10 cellular contexts compared by ENCODE assay signal in genomic region chr2:8119782-8120551, GRCh38.
DNase-seq lines count a peak whose midpoint lies in the region; ATAC-seq, FAIRE-seq and TF ChIP-seq lines count a peak whose summit lies in the region.
"Had no signal": no experiment of that assay in that cellular context is flagged by ENCODE, and none has a peak within 500 bp of the region (broad histone marks: within the 10 kb centered on the region; RNA-seq: fewer than 3 reads in every experiment).

No MANE protein-coding gene starts in this region.

- POLR2A ChIA-PET in WTC11 (lab: Charles Lee): no interaction called here

- no peaks in the 10 kb centered on the region for H3K9me3 ChIP-seq in prostate gland

- no peaks in the 10 kb centered on the region for H3K27me3 Mint-ChIP-seq in WTC11 (ENCODE audit: low read depth)

- intact Hi-C loops in prostate gland (cut with DNase I): no loop called here

- WGBS in prostate gland: 18% methylated on average over 9 of the region's 9 CpGs

- no peaks in the 10 kb centered on the region for H3K4me1 ChIP-seq in prostate gland (replicated peaks)

- no peak overlapping the region; the same call in 1 of the 2 replicates for H3K27ac Mint-ChIP-seq in WTC11

- CTCF ChIA-PET in WTC11 (lab: Charles Lee): no interaction called here

- FAIRE-seq in RCC 7860 (lab: Jason Lieb, UNC): no peak

- peak overlapping the region in 1 of 2 donors; percentile 6 for H3K4me3 ChIP-seq in prostate gland

- peaks cover 26% of the 10 kb centered on the region for H3K4me1 Mint-ChIP-seq in WTC11

- peak overlapping the region in 1 of 2 donors; percentile 48 for H3K27ac ChIP-seq in prostate gland

- no peaks in the 10 kb centered on the region for H3K36me3 ChIP-seq in prostate gland

- H3K4me3 Mint-ChIP-seq in WTC11: no peak overlapping the region

- TF ChIP-seq CTCF in GM20000 (IDR thresholded peaks at IDR 0.05; ENCODE audit: extremely low read depth, missing control alignments) (no peak), WTC11 (IDR thresholded peaks at IDR 0.05) (no peak), prostate gland (IDR thresholded peaks at IDR 0.05) (no peak)

- DNase-seq in GM20000 (ENCODE audit: low spot score) (peak; percentile 15), WTC11 (ENCODE audit: low spot score) (no peak), foreskin melanocyte (peak; percentile 4), prostate gland (ENCODE audit: low spot score) (peak; percentile 40), RCC 7860 (ENCODE audit: low spot score) (no peak), DMS114 treated with DMSO at 0.1 percent for 48 hours (lab: John Stamatoyannopoulos, UW; ENCODE audit: unreplicated experiment) (no peak), NCI-H524 treated with DMSO at 0.1 percent for 48 hours (lab: John Stamatoyannopoulos, UW) (no peak)
- DNase-seq: NCI-H510A treated with DMSO at 0.1 percent for 48 hours; stimulated activated CD4-positive, alpha-beta T cell treated with anti-CD3 and anti-CD28 coated beads, Interleukin-1b, Interleukin-23, amount 100 ng/mL, for 48 hours had no signal

- no peaks in the 10 kb centered on the region for H3K27me3 ChIP-seq in prostate gland (replicated peaks; ENCODE audit: insufficient read depth)

- no peaks in the 10 kb centered on the region for H3K9me3 Mint-ChIP-seq in WTC11

- ATAC-seq in WTC11: no peak
- ATAC-seq in GM18505 (IDR thresholded peaks at IDR 0.05; ENCODE audit: unreplicated experiment): no peak

- no peak for TF ChIP-seq POLR2A in prostate gland (IDR thresholded peaks at IDR 0.05)
- no peak for TF ChIP-seq POLR2A in GM18505 (IDR thresholded peaks at IDR 0.05; ENCODE audit: borderline replicate concordance, extremely low read depth, insufficient read depth, insufficient read length)

- no peaks in the 10 kb centered on the region for H3K36me3 Mint-ChIP-seq in WTC11

TF ChIP-seq in WTC11, 78 proteins besides CTCF, POLR2A, EP300 and RAD21:
- TF ChIP-seq GABPB1 (CRISPR knock-in tag; IDR thresholded peaks at IDR 0.05) (peak; percentile 49; the same call in 1 of the 2 replicates), ZNF425 (CRISPR knock-in tag; conservative IDR thresholded peaks at IDR 0.05) (no peak), ZNF532 (CRISPR knock-in tag; IDR thresholded peaks at IDR 0.05; ENCODE audit: borderline replicate concordance) (no peak), TCF7 (CRISPR knock-in tag; IDR thresholded peaks at IDR 0.05; ENCODE audit: low read depth) (no peak), PRRX2 (CRISPR knock-in tag; IDR thresholded peaks at IDR 0.05) (no peak)

Comparison
In these comparisons a context has a peak if more than half of its experiments do, and no peak if none do; other contexts are left out.
1. DNase-seq: peak in GM20000 (single experiment), foreskin melanocyte (single experiment) and prostate gland (single experiment); none in WTC11 (single experiment), RCC 7860 (single experiment), DMS114 treated with DMSO at 0.1 percent for 48 hours (single experiment) and NCI-H524 treated with DMSO at 0.1 percent for 48 hours (single experiment).